11 cellular contexts compared by ENCODE assay signal in the genomic region with DNA sequence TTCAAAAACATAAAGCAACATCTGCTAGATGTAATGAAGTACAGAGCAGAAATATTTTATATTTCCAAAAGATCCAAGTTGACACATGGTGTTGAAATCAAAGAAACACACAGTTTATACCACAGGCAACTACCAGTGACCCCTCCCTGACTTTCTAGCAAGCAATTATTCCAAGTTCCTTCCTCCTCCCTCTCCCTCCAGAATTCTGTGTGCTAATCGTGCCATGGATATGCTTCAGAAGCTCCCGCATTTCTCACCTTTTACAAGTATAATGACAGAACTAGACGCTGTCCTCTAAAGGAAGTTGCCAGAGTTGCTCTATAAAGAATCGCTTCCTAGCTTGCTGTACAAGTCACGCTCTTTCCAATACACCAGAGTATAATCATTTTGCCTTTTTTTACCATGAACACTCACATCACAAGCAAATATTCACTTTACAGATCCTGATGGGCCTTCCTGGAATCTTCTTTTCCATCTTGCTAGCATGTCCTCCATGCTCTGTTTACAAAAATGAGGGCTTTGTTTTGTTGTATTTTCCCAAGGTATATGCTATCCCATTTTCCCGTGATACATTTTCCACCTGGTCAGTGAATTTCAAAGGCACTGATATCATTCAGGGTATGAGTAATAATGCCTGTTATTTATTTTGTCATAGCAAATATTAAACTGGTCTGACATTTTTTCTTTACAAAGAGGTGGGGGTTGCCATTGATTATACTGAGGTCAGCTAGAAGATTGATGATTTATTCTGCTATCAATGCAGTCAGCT.
DNase-seq lines count a peak whose midpoint lies in the region; ATAC-seq, FAIRE-seq and TF ChIP-seq lines count a peak whose summit lies in the region.
"Had no signal": no experiment of that assay in that cellular context is flagged by ENCODE, and none has a peak within 500 bp of the region (broad histone marks: within the 10 kb centered on the region; RNA-seq: fewer than 3 reads in every experiment).

No MANE protein-coding gene starts in this region.

- BruUV-seq in GM12878 (replicated peaks; lab: Mats Ljungman, UMichigan), result no TSS peak

- no peaks in the 10 kb centered on the region for H3K9me3 Mint-ChIP-seq in activated T-cell treated with anti-CD3 and anti-CD28 coated beads, Interleukin-2, amount 50 U/mL, for 24 hours
- H3K9me3 Mint-ChIP-seq: activated CD4-positive, alpha-beta memory T cell treated with anti-CD3 and anti-CD28 coated beads, Interleukin-2, amount 10 ng/mL, durations not matched to agents 7 days and 5 days; CD4-positive, alpha-beta T cell had no signal

- ATAC-seq in GM12878, result no peak
- peak in 2 of 4 donors; percentile 38 to 45 for ATAC-seq in heart left ventricle
- peak in 1 of 4 donors; percentile 19 for ATAC-seq in psoas muscle
- no peak for ATAC-seq in aorta (ENCODE audit: low FRiP score)
- ATAC-seq: stimulated activated naive CD8-positive, alpha-beta T cell treated with anti-CD3 and anti-CD28 coated beads, Interleukin-15, Interleukin-2, amounts not matched to agents 100 U/mL and 50 U/mL, for 24 hours had no signal

- DNase-seq in GM23248, result no peak
- no peak for DNase-seq in GM12878 (ENCODE audit: low read depth, low spot score)
- no peak for DNase-seq in heart left ventricle
- DNase-seq in psoas muscle, result no peak
- DNase-seq in aorta, result no peak
- DNase-seq in D341Med (ENCODE audit: low spot score), result no peak
- no peak for DNase-seq in activated T-cell treated with anti-CD3 and anti-CD28 coated beads, Interleukin-2, amount 50 U/mL, for 24 hours
- no peak for DNase-seq in ascending aorta (ENCODE audit: low spot score in 2 of 2)
- DNase-seq: activated CD4-positive, alpha-beta memory T cell treated with anti-CD3 and anti-CD28 coated beads, Interleukin-2, amount 10 ng/mL, durations not matched to agents 7 days and 5 days; CD4-positive, alpha-beta T cell; stimulated activated naive CD8-positive, alpha-beta T cell treated with anti-CD3 and anti-CD28 coated beads, Interleukin-15, Interleukin-2, amounts not matched to agents 100 U/mL and 50 U/mL, for 24 hours had no signal

- SMC1A ChIA-PET in GM12878 (lab: Charles Lee; ENCODE audit: uncharacterized antibody, unreplicated experiment), result interaction anchor here (0.8 to 9.8 kb wide), 20 partner anchors 8 to 103 kb away, joined by 3 to 72 read pairs (median 5); a partner anchor contains a TSS

- no peak for TF ChIP-seq EP300 in GM12878 (IDR thresholded peaks at IDR 0.05; ENCODE audit: borderline replicate concordance in 1 of 2, control insufficient read depth in 1 of 2, low read depth in 2 of 2, low read length in 2 of 2)

- H3K9me2 ChIP-seq in GM23248 (ENCODE audit: insufficient read depth), result no peaks in the 10 kb centered on the region

- no peaks in the 10 kb centered on the region for H3K9me3 ChIP-seq in GM23248 (ENCODE audit: low read depth)
- H3K9me3 ChIP-seq in GM12878 (replicated peaks; ENCODE audit: control insufficient read depth, insufficient read depth, low read length), result peaks cover 4% of the 10 kb centered on the region
- H3K9me3 ChIP-seq in heart left ventricle, result no peaks in the 10 kb centered on the region
- no peaks in the 10 kb centered on the region for H3K9me3 ChIP-seq in psoas muscle
- no peaks in the 10 kb centered on the region for H3K9me3 ChIP-seq in aorta (ENCODE audit: control insufficient read depth, low read length)
- H3K9me3 ChIP-seq in ascending aorta, result no peaks in the 10 kb centered on the region

- WGBS in GM23248 (ENCODE audit: low coverage in 1 of 2, low lambda C conversion rate in 2 of 2, missing lambda C conversion rate in 2 of 2), 2 experiments, result 77 to 81% methylated on average over 6 of the region's 6 CpGs
- 95% methylated on average over 6 of the region's 6 CpGs for WGBS in GM12878 (ENCODE audit: insufficient coverage, insufficient replicate concordance, low lambda C conversion rate, missing lambda C conversion rate)
- 41 to 60% (median 44%) methylated on average over 6 of the region's 6 CpGs for WGBS in heart left ventricle, 4 donors
- 44 to 52% (median 51%) methylated on average over 6 of the region's 6 CpGs for WGBS in psoas muscle, 3 donors
- 71 to 82% methylated on average over 6 of the region's 6 CpGs for WGBS in aorta, 2 donors

- FAIRE-seq in GM12878 (lab: Jason Lieb, UNC), result no peak

- H3F3A ChIP-seq in GM23248 (ENCODE audit: insufficient read depth), result peaks cover 27% of the 10 kb centered on the region

- no peak overlapping the region; the same call in 1 of the 2 replicates for H3K9ac ChIP-seq in GM23248
- peak overlapping the region; percentile 15; the same call in 1 of the 2 replicates for H3K9ac ChIP-seq in GM12878 (ENCODE audit: control insufficient read depth, insufficient read depth, low read length)

- no peak overlapping the region for H3K27ac Mint-ChIP-seq in activated T-cell treated with anti-CD3 and anti-CD28 coated beads, Interleukin-2, amount 50 U/mL, for 24 hours
- H3K27ac Mint-ChIP-seq: activated CD4-positive, alpha-beta memory T cell treated with anti-CD3 and anti-CD28 coated beads, Interleukin-2, amount 10 ng/mL, durations not matched to agents 7 days and 5 days; CD4-positive, alpha-beta T cell had no signal

- peak overlapping the region; percentile 29 for H3K27ac ChIP-seq in GM23248
- H3K27ac ChIP-seq in GM12878 (ENCODE audit: control insufficient read depth, insufficient read depth), result peak overlapping the region; percentile 65
- peak overlapping the region in 11 of 12 donors; percentile 24 to 72 (median 52) for H3K27ac ChIP-seq in heart left ventricle
- H3K27ac ChIP-seq in psoas muscle, result peak overlapping the region; percentile 36
- no peak overlapping the region for H3K27ac ChIP-seq in aorta (ENCODE audit: low read depth in 1 of 2, low read length in 2 of 2)
- peak overlapping the region in 1 of 2 donors; percentile 2 for H3K27ac ChIP-seq in ascending aorta

- H3K27me3 ChIP-seq in GM23248 (replicated peaks; ENCODE audit: insufficient read depth) (no peaks in the 10 kb centered on the region), GM12878 (replicated peaks in 1 of 2; ENCODE audit: control insufficient read depth in 2 of 2, insufficient read depth in 2 of 2, low read length in 1 of 2) (no peaks in the 10 kb centered on the region), heart left ventricle (no peaks in the 10 kb centered on the region), psoas muscle (ENCODE audit: insufficient read depth in 3 of 3, low read length in 2 of 3) (no peaks in the 10 kb centered on the region), aorta (ENCODE audit: control insufficient read depth in 1 of 2, insufficient read depth in 2 of 2, low read length in 1 of 2) (no peaks in the 10 kb centered on the region), ascending aorta (no peaks in the 10 kb centered on the region)

- POLR2A ChIA-PET in GM12878 (lab: Charles Lee), result interaction anchor here (0.5 to 3.4 kb wide), 7 partner anchors 8 to 63 kb away, joined by 3 to 17 read pairs (median 4); a partner anchor contains a TSS

- RAD21 ChIA-PET in GM12878 (lab: Charles Lee; ENCODE audit: unreplicated experiment), result interaction anchor here (0.6 to 4.6 kb wide), 15 partner anchors 9 to 146 kb away, joined by 3 to 24 read pairs (median 5); a partner anchor contains a TSS

- H3K36me3 ChIP-seq in GM23248 (ENCODE audit: low read depth) (peaks cover 1% of the 10 kb centered on the region; the same call in 1 of the 2 replicates), GM12878 (ENCODE audit: control insufficient read depth in 2 of 2, insufficient read depth in 2 of 2, low read length in 1 of 2) (peaks cover 0 to 2% of the 10 kb centered on the region in 2 experiments; a peak in 2 of 4 replicates), heart left ventricle (no peaks in the 10 kb centered on the region), psoas muscle (ENCODE audit: insufficient read depth in 1 of 2, low read depth in 1 of 2) (no peaks in the 10 kb centered on the region), aorta (ENCODE audit: control insufficient read depth in 1 of 2, insufficient read depth in 2 of 2, low read length in 1 of 2) (no peaks in the 10 kb centered on the region), ascending aorta (no peaks in the 10 kb centered on the region)

- intact Hi-C loops in GM12878 (cut with micrococcal nuclease; ENCODE audit: unreplicated experiment) (loop anchor here (2.0 to 5.0 kb wide), 2 partner anchors 23 to 38 kb away; no protein-coding TSS in a partner anchor), heart left ventricle (cut with DNase I) (no loop called here), psoas muscle (cut with DNase I) (no loop called here), aorta (cut with DNase I) (no loop called here), ascending aorta (cut with DNase I) (no loop called here)

- no peak overlapping the region for H2AFZ ChIP-seq in GM23248
- H2AFZ ChIP-seq in GM12878 (ENCODE audit: control insufficient read depth, low read depth, low read length), result no peak overlapping the region

- in situ Hi-C loops in GM23248 (cut with MboI) (no loop called here), GM12878 (cut with MboI) (no loop called here)

- H3K4me1 ChIP-seq in GM23248 (ENCODE audit: insufficient read depth) (peaks cover 51% of the 10 kb centered on the region), GM12878 (ENCODE audit: control insufficient read depth, insufficient read depth, low read length) (peaks cover 31% of the 10 kb centered on the region), heart left ventricle (peaks cover 0 to 48% (median 27%) of the 10 kb centered on the region in 12 donors), psoas muscle (peaks cover 24% of the 10 kb centered on the region), aorta (ENCODE audit: control insufficient read depth in 1 of 2, insufficient read depth in 2 of 2, low read length in 2 of 2) (peaks cover 2 to 9% of the 10 kb centered on the region in 2 donors), ascending aorta (peaks cover 0 to 14% of the 10 kb centered on the region in 2 donors)

- CTCF ChIA-PET in GM12878 (lab: Yijun Ruan, JAX), result interaction anchor here (0.7 to 1.9 kb wide), 8 partner anchors 22 to 87 kb away, joined by 3 to 7 read pairs (median 4); no protein-coding TSS in a partner anchor

- H3K4me2 ChIP-seq in GM23248 (ENCODE audit: unreplicated experiment) (peak overlapping the region; percentile 49), GM12878 (ENCODE audit: control insufficient read depth, insufficient read depth) (peak overlapping the region; percentile 66; the same call in 1 of the 2 replicates)

- no peak for TF ChIP-seq RAD21 in GM12878 (IDR thresholded peaks at IDR 0.05; ENCODE audit: insufficient read depth, low read depth, low read length)

- H3K36me3 Mint-ChIP-seq in activated T-cell treated with anti-CD3 and anti-CD28 coated beads, Interleukin-2, amount 50 U/mL, for 24 hours (ENCODE audit: low read depth), result no peaks in the 10 kb centered on the region

- H3K4me3 ChIP-seq in GM23248, result peak overlapping the region; percentile 13; the same call in 1 of the 2 replicates
- no peak overlapping the region for H3K4me3 ChIP-seq in GM12878
- no peak overlapping the region for H3K4me3 ChIP-seq in heart left ventricle
- no peak overlapping the region for H3K4me3 ChIP-seq in psoas muscle
- no peak overlapping the region for H3K4me3 ChIP-seq in aorta (ENCODE audit: low read length in 2 of 2)
- H3K4me3 ChIP-seq in ascending aorta, result no peak overlapping the region

- TF ChIP-seq POLR2A in GM12878 (IDR thresholded peaks at IDR 0.05; ENCODE audit: low read depth, low read length) (no peak), heart left ventricle (IDR thresholded peaks at IDR 0.05) (no peak)

- H3K27me3 Mint-ChIP-seq in activated T-cell treated with anti-CD3 and anti-CD28 coated beads, Interleukin-2, amount 50 U/mL, for 24 hours, result no peaks in the 10 kb centered on the region
- H3K27me3 Mint-ChIP-seq: activated CD4-positive, alpha-beta memory T cell treated with anti-CD3 and anti-CD28 coated beads, Interleukin-2, amount 10 ng/mL, durations not matched to agents 7 days and 5 days; CD4-positive, alpha-beta T cell had no signal

- H3K79me2 ChIP-seq in GM23248 (ENCODE audit: insufficient read depth), result peaks cover 46% of the 10 kb centered on the region
- peaks cover 45% of the 10 kb centered on the region for H3K79me2 ChIP-seq in GM12878 (ENCODE audit: control insufficient read depth, insufficient read depth, low read length)

- TF ChIP-seq CTCF in GM12878 (IDR thresholded peaks at IDR 0.05 in 2 of 3, conservative IDR thresholded peaks at IDR 0.05 in 1 of 3; ENCODE audit: control insufficient read depth in 2 of 3, extremely low read depth in 1 of 3, insufficient read depth in 1 of 3, low read depth in 3 of 3, low read length in 3 of 3), result no peak
- no peak for TF ChIP-seq CTCF in heart left ventricle (IDR thresholded peaks at IDR 0.05)
- TF ChIP-seq CTCF in psoas muscle (IDR thresholded peaks at IDR 0.05), result no peak
- TF ChIP-seq CTCF in ascending aorta (IDR thresholded peaks at IDR 0.05), result no peak

- H4K20me1 ChIP-seq in GM23248 (ENCODE audit: insufficient read depth) (no peaks in the 10 kb centered on the region), GM12878 (ENCODE audit: control insufficient read depth, insufficient read depth) (no peaks in the 10 kb centered on the region)

- no peak overlapping the region for H3K4me3 Mint-ChIP-seq in activated T-cell treated with anti-CD3 and anti-CD28 coated beads, Interleukin-2, amount 50 U/mL, for 24 hours
- H3K4me3 Mint-ChIP-seq: activated CD4-positive, alpha-beta memory T cell treated with anti-CD3 and anti-CD28 coated beads, Interleukin-2, amount 10 ng/mL, durations not matched to agents 7 days and 5 days; CD4-positive, alpha-beta T cell had no signal

- peaks cover 2% of the 10 kb centered on the region for H3K4me1 Mint-ChIP-seq in activated T-cell treated with anti-CD3 and anti-CD28 coated beads, Interleukin-2, amount 50 U/mL, for 24 hours (ENCODE audit: low read depth)

Comparison
In these comparisons a context has a peak if more than half of its experiments do, and no peak if none do; other contexts are left out.
1. H3K27ac ChIP-seq: peak in GM23248 (single experiment), GM12878 (single experiment), heart left ventricle (11 of 12) and psoas muscle (single experiment); none in aorta (0 of 2).